ENCODE assay signal across 8 cellular contexts in the genomic region with DNA sequence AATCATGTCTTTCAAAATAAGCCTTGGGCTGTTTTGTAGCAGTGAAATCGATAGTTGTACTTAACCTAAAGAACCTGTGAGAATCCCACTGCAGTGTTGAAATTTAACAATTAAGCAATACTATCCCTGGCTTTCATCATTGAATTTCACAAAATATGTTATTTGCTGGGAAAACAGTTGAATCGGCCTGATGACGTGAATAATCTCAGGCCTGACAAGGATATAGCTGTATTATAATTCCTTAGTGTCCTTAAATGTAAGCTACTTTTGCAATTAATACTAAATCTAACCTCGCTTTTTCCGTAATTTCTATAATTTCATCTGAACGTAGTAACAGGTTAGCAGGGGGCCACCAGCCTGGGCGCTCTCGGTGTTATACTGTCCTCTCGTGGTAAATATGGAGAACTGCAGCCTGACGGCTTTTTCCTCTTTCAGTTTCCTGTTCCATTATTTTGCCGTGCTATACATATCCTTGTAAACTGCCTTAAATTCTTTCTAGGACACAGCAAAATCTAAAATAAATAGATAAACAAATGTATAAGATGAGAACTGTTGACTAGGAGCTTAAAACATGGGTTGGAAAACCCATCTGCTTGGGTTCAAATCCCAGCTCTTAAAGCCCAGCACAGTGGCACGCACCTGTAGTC. TPM values are rescaled to one million over a fixed set of nuclear protein-coding genes. Genes with fewer than 3 reads are reported as not detected.
DNase-seq lines count a peak whose midpoint lies in the region; ATAC-seq and TF ChIP-seq lines count a peak whose summit lies in the region.

No MANE protein-coding gene starts in this region.

- H3K9me3 Mint-ChIP-seq in T-cell: no peaks in the 10 kb centered on the region

- no peak overlapping the region for H3K27ac Mint-ChIP-seq in T-cell

- H3K36me3 Mint-ChIP-seq in T-cell: no peaks in the 10 kb centered on the region

- H2AFZ ChIP-seq in GM23248 (peak overlapping the region; percentile 70), MM.1S (ENCODE audit: low read length) (peak overlapping the region; percentile 47)

- intact Hi-C loops in right cardiac atrium (cut with DNase I): loop anchor here in 3 of 4 donors (2.0 to 10.0 kb wide), 5 partner anchors 194 to 801 kb away; no protein-coding TSS in a partner anchor

- TF ChIP-seq CTCF in MM.1S (IDR thresholded peaks at IDR 0.05; ENCODE audit: low read length): peak; percentile 99

- H3K4me1 Mint-ChIP-seq in T-cell: peaks cover 0 to 6% (median 3%) of the 10 kb centered on the region in 3 donors

- CTCF ChIA-PET in T-cell (lab: Charles Lee): interaction anchor here (0.6 to 2.4 kb wide), 50 partner anchors 9 to 1535 kb away, joined by 3 to 28 read pairs (median 5); a partner anchor contains a TSS

- H3K4me3 ChIP-seq in GM23248 (peak overlapping the region; percentile 61), MM.1S (ENCODE audit: low read length) (peak overlapping the region; percentile 39), right cardiac atrium (ENCODE audit: low read length) (peak overlapping the region; percentile 44), skeletal muscle cell (ENCODE audit: low read depth, low read length) (no peak overlapping the region)

- ATAC-seq in T-cell (replicated peaks in 1 of 4): peak; percentile 82 to 88 (median 84)
- peak; percentile 86 to 87 for ATAC-seq in right cardiac atrium
- no peak for ATAC-seq in GM19328 (IDR thresholded peaks at IDR 0.05; ENCODE audit: unreplicated experiment)

- H3F3A ChIP-seq in GM23248 (ENCODE audit: insufficient read depth): no peaks in the 10 kb centered on the region
- no peaks in the 10 kb centered on the region for H3F3A ChIP-seq in MM.1S (ENCODE audit: insufficient read depth, low read length)

- peak overlapping the region; percentile 48 to 54 (median 53) for H3K4me3 Mint-ChIP-seq in T-cell

- DNase-seq in ELF-1 (ENCODE audit: low read depth, low spot score) (peak; percentile 50), GM23248 (peak; percentile 72), MM.1S (peak; percentile 39), T-cell (peak; percentile 4 to 64 (median 41)), anterior cingulate cortex (lab: John Stamatoyannopoulos, UW) (peak in 36 of 58 donors; percentile 1 to 53 (median 8)), right cardiac atrium (peak in 2 of 3 donors; percentile 29 to 72), skeletal muscle cell (ENCODE audit: low read depth) (peak; percentile 29)

- POLR2A ChIA-PET in T-cell (lab: Charles Lee): no interaction called here

- H3K27ac ChIP-seq in GM23248: peak overlapping the region; percentile 19
- no peak overlapping the region for H3K27ac ChIP-seq in MM.1S (ENCODE audit: low read length)
- H3K27ac ChIP-seq in right cardiac atrium (ENCODE audit: low read length): no peak overlapping the region

- H3K9me2 ChIP-seq in GM23248 (ENCODE audit: insufficient read depth): no peaks in the 10 kb centered on the region
- no peaks in the 10 kb centered on the region for H3K9me2 ChIP-seq in MM.1S (replicated peaks; ENCODE audit: insufficient read depth, low read length)

- H3K36me3 ChIP-seq in GM23248 (ENCODE audit: low read depth) (no peaks in the 10 kb centered on the region), MM.1S (replicated peaks; ENCODE audit: insufficient read depth, low read length) (no peaks in the 10 kb centered on the region)

- no peaks in the 10 kb centered on the region for H3K9me3 ChIP-seq in GM23248 (ENCODE audit: low read depth)
- H3K9me3 ChIP-seq in MM.1S (replicated peaks; ENCODE audit: insufficient read depth, low read length): no peaks in the 10 kb centered on the region
- H3K9me3 ChIP-seq in right cardiac atrium (ENCODE audit: control insufficient read depth, low read length): no peaks in the 10 kb centered on the region

- H3K4me1 ChIP-seq in GM23248 (ENCODE audit: insufficient read depth): peaks cover 8% of the 10 kb centered on the region
- H3K4me1 ChIP-seq in MM.1S (ENCODE audit: low read length): peaks cover 5% of the 10 kb centered on the region; the same call in 1 of the 2 replicates
- H3K4me1 ChIP-seq in right cardiac atrium (ENCODE audit: control insufficient read depth, insufficient read depth, low read length): no peaks in the 10 kb centered on the region

- in situ Hi-C loops in GM23248 (cut with MboI): loop anchor here (10.0 kb wide), 2 partner anchors 691 to 771 kb away; no protein-coding TSS in a partner anchor

- H3K79me2 ChIP-seq in GM23248 (ENCODE audit: insufficient read depth) (no peaks in the 10 kb centered on the region), MM.1S (ENCODE audit: low read length) (no peaks in the 10 kb centered on the region)

- H3K9ac ChIP-seq in GM23248 (peak overlapping the region; percentile 61), MM.1S (ENCODE audit: low read length) (no peak overlapping the region)

- H4K20me1 ChIP-seq in GM23248 (ENCODE audit: insufficient read depth) (no peaks in the 10 kb centered on the region), MM.1S (ENCODE audit: insufficient read depth, low read length) (no peaks in the 10 kb centered on the region)

- peak overlapping the region; percentile 76 for H3K4me2 ChIP-seq in GM23248 (ENCODE audit: unreplicated experiment)
- peak overlapping the region; percentile 52; the same call in 1 of the 2 replicates for H3K4me2 ChIP-seq in MM.1S (ENCODE audit: low read depth, low read length)

- H3K27me3 ChIP-seq in GM23248 (replicated peaks; ENCODE audit: insufficient read depth): no peaks in the 10 kb centered on the region
- no peaks in the 10 kb centered on the region for H3K27me3 ChIP-seq in MM.1S (replicated peaks; ENCODE audit: insufficient read depth, low read length)
- H3K27me3 ChIP-seq in right cardiac atrium (ENCODE audit: control insufficient read depth, insufficient read depth): no peaks in the 10 kb centered on the region

- WGBS in GM23248 (ENCODE audit: low coverage in 1 of 2, low lambda C conversion rate in 2 of 2, missing lambda C conversion rate in 2 of 2), 2 experiments: 19 to 20% methylated on average over 12 of the region's 12 CpGs
- WGBS in right cardiac atrium: 20% methylated on average over 12 of the region's 12 CpGs

- no peaks in the 10 kb centered on the region for H3K27me3 Mint-ChIP-seq in T-cell

RNA-seq across cellular contexts. Expression of a gene that starts 24.0 kb away (rescaled TPM):
- total RNA-seq in GM23248 (2014; rRNA removed; shearing (Covaris generic)): not detected in 2 replicates
- 2.5 and 3.1 TPM in 2 replicates for polyA plus RNA-seq in GM23248 (2016; fragmentation: Nextera tagmentation; extraction: Ambion mirVana)
- total RNA-seq in T-cell: 1 to 10 TPM; 1.2 to 1.8 (median 1.3) TPM
- 1 to 10 TPM in 1 of 4 donors, under 1 TPM in 1, not detected in 2; 0.71 to 1.2 TPM for total RNA-seq in right cardiac atrium
- polyA plus RNA-seq in right cardiac atrium: 0.07 TPM

Comparison
In these comparisons a context has a peak if more than half of its experiments do, and no peak if none do; other contexts are left out.
1. DNase-seq: peak in every context shown above with its lines; median percentile 72 in GM23248; 50 in right cardiac atrium; 50 in ELF-1; 41 in T-cell; 39 in MM.1S; 29 in skeletal muscle cell; 8 in anterior cingulate cortex.